1 cellular context compared by ENCODE assay signal in genomic region chr2:63840785-63841253, GRCh38.
A peak's percentile ranks its signal among the peaks of the same experiment; 100 is the strongest.
TF ChIP-seq lines count a peak whose summit lies in the region.

No MANE protein-coding gene starts in this region.

TF ChIP-seq in K562, 482 proteins besides CTCF, POLR2A, EP300 and RAD21 (continued from another document and continues in another):
- TF ChIP-seq THAP7 (CRISPR knock-in tag; IDR thresholded peaks at IDR 0.05): no peak
- no peak for TF ChIP-seq TFAM (CRISPR knock-in tag; conservative IDR thresholded peaks at IDR 0.05)
- no peak for TF ChIP-seq XRCC3 (IDR thresholded peaks at IDR 0.05)
- TF ChIP-seq BHLHE40 (IDR thresholded peaks at IDR 0.05; ENCODE audit: low read length): peak; percentile 22; the same call in 1 of the 2 replicates
- no peak for TF ChIP-seq ZNF239 (CRISPR knock-in tag; IDR thresholded peaks at IDR 0.05)
- TF ChIP-seq SP1 (CRISPR knock-in tag; IDR thresholded peaks at IDR 0.05): peak; percentile 93
- peak; percentile 5; the same call in 1 of the 2 replicates for TF ChIP-seq MAX (CRISPR knock-in tag; IDR thresholded peaks at IDR 0.05)
- TF ChIP-seq ZNF133 (CRISPR knock-in tag; IDR thresholded peaks at IDR 0.05): no peak
- TF ChIP-seq NFATC3 (IDR thresholded peaks at IDR 0.05): no peak
- no peak for TF ChIP-seq C11orf30 (IDR thresholded peaks at IDR 0.05; ENCODE audit: low read depth)
- TF ChIP-seq CTBP1 (IDR thresholded peaks at IDR 0.05; ENCODE audit: borderline replicate concordance): peak; percentile 71
- TF ChIP-seq BRCA1 (IDR thresholded peaks at IDR 0.05): no peak
- TF ChIP-seq BRCA1 (CRISPR knock-in tag; IDR thresholded peaks at IDR 0.05): no peak
- TF ChIP-seq RBM39 (optimal IDR thresholded peaks at IDR 0.05; ENCODE audit: low read depth, low read length): no peak
- TF ChIP-seq CEBPB (tag; IDR thresholded peaks at IDR 0.05): no peak
- no peak for TF ChIP-seq RHOXF2B (CRISPR knock-in tag; conservative IDR thresholded peaks at IDR 0.05)
- TF ChIP-seq ZNF280B (CRISPR knock-in tag; IDR thresholded peaks at IDR 0.05): no peak
- TF ChIP-seq SETDB1 (IDR thresholded peaks at IDR 0.05; ENCODE audit: low read length): no peak
- TF ChIP-seq SNIP1 (IDR thresholded peaks at IDR 0.05; ENCODE audit: low read depth): no peak
- TF ChIP-seq MTA3 (IDR thresholded peaks at IDR 0.05; ENCODE audit: borderline replicate concordance): peak; percentile 94
- peak; percentile 31; the same call in 1 of the 2 replicates for TF ChIP-seq ETV5 (CRISPR knock-in tag; IDR thresholded peaks at IDR 0.05; ENCODE audit: low read depth)
- no peak for TF ChIP-seq DEAF1 (CRISPR knock-in tag; IDR thresholded peaks at IDR 0.05)
- TF ChIP-seq SNRNP70 (optimal IDR thresholded peaks at IDR 0.05; ENCODE audit: low read depth, low read length): no peak
- TF ChIP-seq SMAD2 (IDR thresholded peaks at IDR 0.05; ENCODE audit: low read depth, low read length): no peak
- TF ChIP-seq CTCFL (IDR thresholded peaks at IDR 0.05; ENCODE audit: borderline replicate concordance, insufficient read depth, low read depth, low read length, poor library complexity, severe bottlenecking): no peak
- no peak for TF ChIP-seq NUFIP1 (IDR thresholded peaks at IDR 0.05; ENCODE audit: partially characterized antibody)
- TF ChIP-seq PHF20 (IDR thresholded peaks at IDR 0.05; ENCODE audit: partially characterized antibody): peak; percentile 74
- no peak for TF ChIP-seq TFE3 (CRISPR knock-in tag; IDR thresholded peaks at IDR 0.05)
- no peak for TF ChIP-seq RBM17 (IDR thresholded peaks at IDR 0.05; ENCODE audit: borderline replicate concordance, low read depth, low read length)
- TF ChIP-seq EZH2 (IDR thresholded peaks at IDR 0.05; ENCODE audit: borderline replicate concordance, low read depth, low read length): no peak
- peak; percentile 88 for TF ChIP-seq CREM (IDR thresholded peaks at IDR 0.05; ENCODE audit: low read depth)
- no peak for TF ChIP-seq TCF7 (IDR thresholded peaks at IDR 0.05; ENCODE audit: borderline replicate concordance)
- peak; percentile 60; the same call in 1 of the 2 replicates for TF ChIP-seq ZNF609 (CRISPR knock-in tag; IDR thresholded peaks at IDR 0.05; ENCODE audit: borderline replicate concordance)
- no peak for TF ChIP-seq ZBTB8A (IDR thresholded peaks at IDR 0.05; ENCODE audit: partially characterized antibody)
- 0 out of 2 replicates have a peak, but pooled peaks have one; percentile 16 for TF ChIP-seq NR2F6 (CRISPR knock-in tag; IDR thresholded peaks at IDR 0.05)
- TF ChIP-seq ZNF224 (CRISPR knock-in tag; IDR thresholded peaks at IDR 0.05): no peak; the same call in 1 of the 2 replicates
- TF ChIP-seq SP2 (IDR thresholded peaks at IDR 0.05; ENCODE audit: extremely low read depth, low read depth, low read length, poor library complexity, severe bottlenecking): peak; percentile 94
- peak; percentile 87 for TF ChIP-seq PML (IDR thresholded peaks at IDR 0.05; ENCODE audit: low read length)
- TF ChIP-seq ZEB2 (IDR thresholded peaks at IDR 0.05): peak; percentile 63
- TF ChIP-seq ELF1 (tag; IDR thresholded peaks at IDR 0.05): peak; percentile 96
- peak; percentile 56; the same call in 1 of the 2 replicates for TF ChIP-seq CREB1 (IDR thresholded peaks at IDR 0.05)
- 0 out of 2 replicates have a peak, but pooled peaks have one; percentile 17 for TF ChIP-seq CREB1 (CRISPR knock-in tag; IDR thresholded peaks at IDR 0.05)
- no peak for TF ChIP-seq CREB3 (tag; conservative IDR thresholded peaks at IDR 0.05; ENCODE audit: low read depth)
- no peak for TF ChIP-seq CHD4 (IDR thresholded peaks at IDR 0.05; ENCODE audit: insufficient read depth, insufficient replicate concordance, low read depth, low read length, poor library complexity, severe bottlenecking)
- TF ChIP-seq CREB3L1 (IDR thresholded peaks at IDR 0.05; ENCODE audit: borderline replicate concordance, low read depth): no peak
- TF ChIP-seq GABPB1 (CRISPR knock-in tag; IDR thresholded peaks at IDR 0.05): 0 out of 2 replicates have a peak, but pooled peaks have one; percentile 59
- no peak for TF ChIP-seq ZNF24 (IDR thresholded peaks at IDR 0.05)
- TF ChIP-seq ARHGAP35 (IDR thresholded peaks at IDR 0.05; ENCODE audit: partially characterized antibody): no peak
- no peak for TF ChIP-seq HMG20A (CRISPR knock-in tag; conservative IDR thresholded peaks at IDR 0.05)
- TF ChIP-seq NONO (IDR thresholded peaks at IDR 0.05; ENCODE audit: low read depth in 2 of 2, low read length in 1 of 2): peak in 1 of 2 experiments; percentile 63; a peak in 1 of 4 replicates
- TF ChIP-seq CREBBP (IDR thresholded peaks at IDR 0.05; ENCODE audit: low read depth, low read length): no peak
- no peak for TF ChIP-seq BMI1 (IDR thresholded peaks at IDR 0.05; ENCODE audit: low read length)
- no peak for TF ChIP-seq ZNF23 (CRISPR knock-in tag; IDR thresholded peaks at IDR 0.05)
- no peak for TF ChIP-seq HSF4 (CRISPR knock-in tag; IDR thresholded peaks at IDR 0.05; ENCODE audit: borderline replicate concordance)
- no peak for TF ChIP-seq KDM1A (IDR thresholded peaks at IDR 0.05)
- no peak for TF ChIP-seq NELFE (IDR thresholded peaks at IDR 0.05; ENCODE audit: insufficient read depth, insufficient read length)
- no peak for TF ChIP-seq PURB (CRISPR knock-in tag; IDR thresholded peaks at IDR 0.05; ENCODE audit: low read depth)
- no peak for TF ChIP-seq IRF9 (tag; IDR thresholded peaks at IDR 0.05)
- no peak for TF ChIP-seq ZNF644 (tag; IDR thresholded peaks at IDR 0.05; ENCODE audit: low read depth)
- TF ChIP-seq DDX20 (tag; IDR thresholded peaks at IDR 0.05; ENCODE audit: low read depth): no peak
